27 cellular contexts compared by ENCODE assay signal in the genomic region with DNA sequence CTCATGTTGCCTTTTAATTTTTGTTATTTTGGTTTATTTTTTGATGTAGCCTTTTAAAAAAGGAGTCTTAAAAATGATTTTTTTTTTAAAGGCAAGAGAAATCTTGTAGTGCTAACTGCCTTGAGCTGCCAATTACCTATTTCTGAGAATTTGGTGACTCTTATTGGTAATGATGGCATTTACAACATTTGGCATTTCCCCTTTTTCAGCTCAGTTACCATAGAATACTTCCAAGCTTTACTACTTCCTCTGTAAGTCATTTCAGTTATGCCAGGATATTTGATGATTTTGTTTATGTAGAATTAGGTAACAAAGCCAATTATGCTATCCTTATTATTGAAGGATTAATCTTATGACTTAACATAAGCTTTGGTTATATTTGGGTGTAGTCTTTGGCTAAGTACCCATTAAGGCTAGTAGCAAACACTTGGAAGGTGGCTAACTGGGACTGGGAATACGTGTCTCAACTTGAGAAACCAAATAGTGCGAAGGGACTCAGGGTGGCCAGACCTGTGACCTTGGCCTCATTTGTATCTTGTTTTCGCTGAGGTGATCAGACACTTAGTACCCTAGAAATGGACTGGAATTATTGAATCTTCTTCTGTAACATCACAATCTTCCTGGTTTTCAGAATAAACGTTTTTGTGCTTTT. TPM values are rescaled to one million over a fixed set of nuclear protein-coding genes. Genes with fewer than 3 reads are reported as not detected.
A peak's percentile ranks its signal among the peaks of the same experiment; 100 is the strongest.
DNase-seq lines count a peak whose midpoint lies in the region; ATAC-seq, FAIRE-seq and TF ChIP-seq lines count a peak whose summit lies in the region.
"Had no signal": no experiment of that assay in that cellular context is flagged by ENCODE, and none has a peak within 500 bp of the region (broad histone marks: within the 10 kb centered on the region; RNA-seq: fewer than 3 reads in every experiment).

No MANE protein-coding gene starts in this region.

- no peak overlapping the region for H2AFZ ChIP-seq in osteoblast (ENCODE audit: low read length)
- H2AFZ ChIP-seq: parathyroid adenoma had no signal

- no peaks in the 10 kb centered on the region for H3K9me3 Mint-ChIP-seq in memory B cell
- H3K9me3 Mint-ChIP-seq: activated T-helper 2 cell treated with anti-CD3 and anti-CD28 coated beads, Interferon-gamma antibody, Interleukin-2, Interleukin-4, amounts not matched to agents 10 μg/mL and 5 μg/mL and 100 μg/mL, durations not matched to agents 14 hours and 24 hours and 36 hours; dendritic cell treated with granulocyte-macrophage colony-stimulating factor and Interleukin-4, amounts not matched to agents 40 ng/mL and 50 ng/mL, for 4 days; T-helper 1 cell treated with Interleukin-12 subunit alpha and Interleukin-12 subunit beta and Interleukin-4 antibody, amounts not matched to agents 30 μg/mL and 1 μg/mL, for 36 hours had no signal

- peaks cover 3% of the 10 kb centered on the region for H4K20me1 ChIP-seq in osteoblast (ENCODE audit: insufficient read depth, low read length)
- H4K20me1 ChIP-seq: BLaER1 had no signal

- TF ChIP-seq CTCF in D721Med (IDR thresholded peaks at IDR 0.05; ENCODE audit: insufficient read depth, missing control alignments) (no peak), osteoblast (IDR thresholded peaks at IDR 0.05; ENCODE audit: extremely low read depth, low read depth, low read length) (no peak)

- H3K4me3 ChIP-seq in osteoblast (ENCODE audit: insufficient read depth, low read length) = no peak overlapping the region
- H3K4me3 ChIP-seq: BLaER1, MG63, skin epidermis had no signal

- peaks cover 4% of the 10 kb centered on the region for H3K4me1 Mint-ChIP-seq in T-helper 17 cell
- no peaks in the 10 kb centered on the region for H3K4me1 Mint-ChIP-seq in memory B cell

- H3K79me2 ChIP-seq in osteoblast (ENCODE audit: insufficient read depth, low read length) = no peaks in the 10 kb centered on the region
- H3K79me2 ChIP-seq: parathyroid adenoma had no signal

- FAIRE-seq in D721Med (lab: Jason Lieb, UNC) = peak; percentile 53
- FAIRE-seq: endothelial cell of umbilical vein, keratinocyte, urothelium cell line had no signal

- peaks cover 11% of the 10 kb centered on the region for H3K36me3 ChIP-seq in osteoblast (ENCODE audit: insufficient read depth, low read length)
- H3K36me3 ChIP-seq: MG63 had no signal

- H3K4me2 ChIP-seq in osteoblast (ENCODE audit: insufficient read depth, low read length) = no peak overlapping the region
- H3K4me2 ChIP-seq: BLaER1 had no signal

- H3K4me1 ChIP-seq in osteoblast (ENCODE audit: insufficient read depth, low read length) = peaks cover 8% of the 10 kb centered on the region
- H3K4me1 ChIP-seq: BLaER1, parathyroid adenoma had no signal

- peak overlapping the region; percentile 34 for H3K27ac Mint-ChIP-seq in T-helper 17 cell
- H3K27ac Mint-ChIP-seq in memory B cell = peak overlapping the region; percentile 58
- H3K27ac Mint-ChIP-seq: activated T-helper 2 cell treated with anti-CD3 and anti-CD28 coated beads, Interferon-gamma antibody, Interleukin-2, Interleukin-4, amounts not matched to agents 10 μg/mL and 5 μg/mL and 100 μg/mL, durations not matched to agents 14 hours and 24 hours and 36 hours; dendritic cell treated with granulocyte-macrophage colony-stimulating factor and Interleukin-4, amounts not matched to agents 40 ng/mL and 50 ng/mL, for 4 days had no signal

- H3K4me3 Mint-ChIP-seq in T-helper 17 cell = no peak overlapping the region
- no peak overlapping the region for H3K4me3 Mint-ChIP-seq in memory B cell
- H3K4me3 Mint-ChIP-seq: dendritic cell treated with granulocyte-macrophage colony-stimulating factor and Interleukin-4, amounts not matched to agents 40 ng/mL and 50 ng/mL, for 4 days; T-helper 1 cell treated with Interleukin-12 subunit alpha and Interleukin-12 subunit beta and Interleukin-4 antibody, amounts not matched to agents 30 μg/mL and 1 μg/mL, for 36 hours had no signal

- H3K9me3 ChIP-seq in T-helper 17 cell (ENCODE audit: control insufficient read depth, low read length, poor library complexity, severe bottlenecking) = no peaks in the 10 kb centered on the region
- no peaks in the 10 kb centered on the region for H3K9me3 ChIP-seq in osteoblast (ENCODE audit: low read depth, low read length)
- H3K9me3 ChIP-seq: BLaER1, MG63 had no signal

- H3K27me3 ChIP-seq in osteoblast (ENCODE audit: insufficient read depth, low read length) = no peaks in the 10 kb centered on the region
- H3K27me3 ChIP-seq: BLaER1, MG63 had no signal

- DNase-seq in NCI-H82 (lab: John Stamatoyannopoulos, UW) (peak; percentile 16), NCI-H82 treated with DMSO at 0.1 percent for 48 hours (lab: John Stamatoyannopoulos, UW; ENCODE audit: unreplicated experiment) (no peak), D721Med (ENCODE audit: insufficient read length, low spot score) (no peak), T-helper 17 cell (no peak), memory B cell (ENCODE audit: low spot score in 2 of 2) (no peak), osteoblast (ENCODE audit: insufficient read length, low spot score, missing footprints) (no peak), 8988T (no peak)
- DNase-seq: DMS153; hypothalamus; IMR-90; MG63; NCI-H1930; SHP77; stimulated activated CD4-positive, alpha-beta T cell treated with anti-CD3 and anti-CD28 coated beads, Interleukin-4, amount 100 ng/mL, for 24 hours had no signal

- H3K36me3 Mint-ChIP-seq in T-helper 17 cell (ENCODE audit: low read depth) (peaks cover 6% of the 10 kb centered on the region), memory B cell (peaks cover 14% of the 10 kb centered on the region)

- H3K27ac ChIP-seq in osteoblast (ENCODE audit: low read depth, low read length) = no peak overlapping the region
- H3K27ac ChIP-seq: 22Rv1, BLaER1, parathyroid adenoma had no signal

- H3K27me3 Mint-ChIP-seq in T-helper 17 cell = no peaks in the 10 kb centered on the region
- no peaks in the 10 kb centered on the region for H3K27me3 Mint-ChIP-seq in memory B cell
- H3K27me3 Mint-ChIP-seq: dendritic cell treated with granulocyte-macrophage colony-stimulating factor and Interleukin-4, amounts not matched to agents 40 ng/mL and 50 ng/mL, for 4 days had no signal

- no peak for ATAC-seq in T-helper 17 cell
- ATAC-seq in memory B cell (ENCODE audit: low read depth) = no peak
- no peak for ATAC-seq in HG02759 (IDR thresholded peaks at IDR 0.05; ENCODE audit: unreplicated experiment)
- ATAC-seq: HCT116 had no signal

RNA-seq across cellular contexts. Expression of a gene that starts 27.7 kb away (rescaled TPM):
- total RNA-seq in T-helper 17 cell = 10 to 100 TPM; 18.2 to 20.1 TPM
- total RNA-seq in osteoblast = 29.3 and 35.1 TPM in 2 replicates

RNA-seq across cellular contexts. Expression of a gene that starts 33.9 kb away (rescaled TPM):
- total RNA-seq in T-helper 17 cell (10 to 100 TPM; 14.2 to 15.2 TPM), osteoblast (48.9 and 77.2 TPM in 2 replicates)

RNA-seq across cellular contexts. Expression of a gene that starts 40.8 kb away (rescaled TPM):
- total RNA-seq in T-helper 17 cell (1 to 10 TPM; 5.7 to 9.2 TPM), osteoblast (0.72 and 1.2 TPM in 2 replicates)
- total RNA-seq: NCI-H460 had no signal

RNA-seq across cellular contexts. Expression of a gene that starts 45.0 kb away (rescaled TPM):
- total RNA-seq in T-helper 17 cell = 1 to 10 TPM; 5.9 to 7.7 TPM
- total RNA-seq in osteoblast = 7.2 and 8.3 TPM in 2 replicates
